ENCODE assay signal across 9 cellular contexts in genomic region chr17:19766421-19767270, GRCh38. TPM values are rescaled to one million over a fixed set of nuclear protein-coding genes. Genes with fewer than 3 reads are reported as not detected.
A peak's percentile ranks its signal among the peaks of the same experiment; 100 is the strongest.
DNase-seq lines count a peak whose midpoint lies in the region; ATAC-seq, FAIRE-seq and TF ChIP-seq lines count a peak whose summit lies in the region.
"Had no signal": no experiment of that assay in that cellular context is flagged by ENCODE, and none has a peak within 500 bp of the region (broad histone marks: within the 10 kb centered on the region; RNA-seq: fewer than 3 reads in every experiment).

No MANE protein-coding gene starts in this region.

- H3K27ac ChIP-seq in endothelial cell of umbilical vein (ENCODE audit: insufficient read depth, low read depth, low read length): no peak overlapping the region

- H3K36me3 ChIP-seq in endothelial cell of umbilical vein (ENCODE audit: control insufficient read depth in 2 of 2, extremely low read depth in 1 of 2, insufficient read depth in 2 of 2, low read length in 2 of 2): no peaks in the 10 kb centered on the region

- TF ChIP-seq CTCF in GM10248 (IDR thresholded peaks at IDR 0.05; ENCODE audit: control extremely low read depth, extremely low read depth, low read depth, missing control alignments) (peak; percentile 99), endothelial cell of umbilical vein (IDR thresholded peaks at IDR 0.05; ENCODE audit: extremely low read depth in 1 of 2, insufficient read depth in 1 of 2, low read depth in 1 of 2, low read length in 2 of 2) (peak; percentile 96 to 99)

- no peaks in the 10 kb centered on the region for H3K9me3 ChIP-seq in endothelial cell of umbilical vein (replicated peaks; ENCODE audit: control insufficient read depth, insufficient read depth, low read length)

- no peak overlapping the region for H3K9ac ChIP-seq in endothelial cell of umbilical vein (replicated peaks; ENCODE audit: extremely low read depth, insufficient read depth, low read length)

- H3K27me3 ChIP-seq in endothelial cell of umbilical vein (ENCODE audit: control insufficient read depth in 2 of 2, insufficient read depth in 2 of 2, low read length in 2 of 2): no peaks in the 10 kb centered on the region

- dilution Hi-C loops in endothelial cell of umbilical vein (cut with MboI; ENCODE audit: extremely low pct_ligation_motif_present, low sequenced_read_pairs): no loop called here

- no peak overlapping the region for H3K27ac Mint-ChIP-seq in activated CD8-positive, alpha-beta memory T cell treated with anti-CD3 and anti-CD28 coated beads, Interleukin-2, amount 10 ng/mL, durations not matched to agents 7 days and 5 days

- H3K4me1 ChIP-seq in endothelial cell of umbilical vein (ENCODE audit: control insufficient read depth, extremely low read depth, insufficient read depth, low read length): peaks cover 5% of the 10 kb centered on the region

- peak; percentile 54 for FAIRE-seq in endothelial cell of umbilical vein (lab: Jason Lieb, UNC)
- FAIRE-seq: endometrium had no signal

- POLR2A ChIA-PET in GM10248 (lab: Yijun Ruan, JAX): no interaction called here
- POLR2A ChIA-PET in endothelial cell of umbilical vein (lab: Charles Lee): interaction anchor here (0.6 kb wide), 1 partner anchor 67 kb away, joined by 5 read pairs; no protein-coding TSS in a partner anchor

- H3K27me3 Mint-ChIP-seq in activated CD8-positive, alpha-beta memory T cell treated with anti-CD3 and anti-CD28 coated beads, Interleukin-2, amount 10 ng/mL, durations not matched to agents 7 days and 5 days: peaks cover 5% of the 10 kb centered on the region

- DNase-seq in GM10248 (ENCODE audit: extremely low spot score) (peak; percentile 87), NOMO-1 (lab: John Stamatoyannopoulos, UW; ENCODE audit: unreplicated experiment in 2 of 2) (peak; percentile 61 to 63), endothelial cell of umbilical vein (ENCODE audit: low read depth, low spot score) (peak; percentile 69), myocyte (ENCODE audit: low read depth) (peak; percentile 78)
- peak; percentile 79 for DNase-seq in activated CD8-positive, alpha-beta memory T cell treated with anti-CD3 and anti-CD28 coated beads, Interleukin-2, amount 10 ng/mL, durations not matched to agents 7 days and 5 days
- DNase-seq in stimulated activated CD8-positive, alpha-beta memory T cell treated with anti-CD3 and anti-CD28 coated beads, Interleukin-7, amount 100 ng/mL, for 4 hours (ENCODE audit: low read depth in 2 of 2): peak; percentile 49 to 59

- no peaks in the 10 kb centered on the region for H3K9me1 ChIP-seq in endothelial cell of umbilical vein (replicated peaks; ENCODE audit: control insufficient read depth, extremely low read depth, insufficient read depth, low read length)

- BruUV-seq in endothelial cell of umbilical vein (replicated peaks; lab: Mats Ljungman, UMichigan): no TSS peak

- no peak overlapping the region for H3K4me2 ChIP-seq in endothelial cell of umbilical vein (ENCODE audit: insufficient read depth, low read length)

- CTCF ChIA-PET in GM10248 (lab: Yijun Ruan, JAX) (interaction anchor here (0.7 to 7.7 kb wide), 45 partner anchors 10 to 410 kb away, joined by 3 to 162 read pairs (median 4); partner anchors contain the start of genes ALDH3A1, ALDH3A2, B9D1 and MAPK7), endothelial cell of umbilical vein (lab: Charles Lee) (interaction anchor here (0.6 to 8.6 kb wide), 16 partner anchors 9 to 430 kb away, joined by 3 to 169 read pairs (median 4); partner anchors contain the start of genes ALDH3A2 and B9D1)
- CTCF ChIA-PET in activated CD8-positive, alpha-beta memory T cell treated with anti-CD3 and anti-CD28 coated beads, Interleukin-2, amount 10 ng/mL, durations not matched to agents 7 days and 5 days (lab: Charles Lee): interaction anchor here (0.6 to 3.2 kb wide), 27 partner anchors 9 to 404 kb away, joined by 3 to 17 read pairs (median 4); partner anchors contain the start of genes ALDH3A2, B9D1 and MAPK7

- no peak overlapping the region for H3K4me3 Mint-ChIP-seq in activated CD8-positive, alpha-beta memory T cell treated with anti-CD3 and anti-CD28 coated beads, Interleukin-2, amount 10 ng/mL, durations not matched to agents 7 days and 5 days

- H4K20me1 ChIP-seq in endothelial cell of umbilical vein (replicated peaks; ENCODE audit: control insufficient read depth, extremely low read depth, insufficient read depth, low read length): no peaks in the 10 kb centered on the region

- intact Hi-C loops in endothelial cell of umbilical vein (cut with micrococcal nuclease): loop anchor here (1.0 to 5.0 kb wide), 2 partner anchors 252 to 319 kb away; no protein-coding TSS in a partner anchor

- no peak overlapping the region for H2AFZ ChIP-seq in endothelial cell of umbilical vein (ENCODE audit: low read depth, low read length)

- ATAC-seq in HG03135 (IDR thresholded peaks at IDR 0.05; ENCODE audit: unreplicated experiment) (peak; percentile 78), GM21390 (IDR thresholded peaks at IDR 0.05; ENCODE audit: unreplicated experiment) (no peak)
- peak; percentile 86 for ATAC-seq in activated CD8-positive, alpha-beta memory T cell treated with anti-CD3 and anti-CD28 coated beads, Interleukin-2, amount 10 ng/mL, durations not matched to agents 7 days and 5 days

- H3K79me2 ChIP-seq in endothelial cell of umbilical vein (ENCODE audit: control insufficient read depth, insufficient read depth, low read length): no peaks in the 10 kb centered on the region

- peaks cover 14% of the 10 kb centered on the region for H3K4me1 Mint-ChIP-seq in activated CD8-positive, alpha-beta memory T cell treated with anti-CD3 and anti-CD28 coated beads, Interleukin-2, amount 10 ng/mL, durations not matched to agents 7 days and 5 days

- H3K4me3 ChIP-seq in endothelial cell of umbilical vein (replicated peaks in 1 of 3; ENCODE audit: insufficient read depth in 1 of 3, low read depth in 1 of 3, low read length in 3 of 3): no peak overlapping the region

- H3K9me3 Mint-ChIP-seq in activated CD8-positive, alpha-beta memory T cell treated with anti-CD3 and anti-CD28 coated beads, Interleukin-2, amount 10 ng/mL, durations not matched to agents 7 days and 5 days (ENCODE audit: low read depth): no peaks in the 10 kb centered on the region

- TF ChIP-seq POLR2A in endothelial cell of umbilical vein (IDR thresholded peaks at IDR 0.05; ENCODE audit: low read depth, low read length): no peak

- H3K36me3 Mint-ChIP-seq in activated CD8-positive, alpha-beta memory T cell treated with anti-CD3 and anti-CD28 coated beads, Interleukin-2, amount 10 ng/mL, durations not matched to agents 7 days and 5 days: no peaks in the 10 kb centered on the region

TF ChIP-seq in endothelial cell of umbilical vein, 7 proteins besides CTCF, POLR2A, EP300 and RAD21:
- TF ChIP-seq, protein P1, sequence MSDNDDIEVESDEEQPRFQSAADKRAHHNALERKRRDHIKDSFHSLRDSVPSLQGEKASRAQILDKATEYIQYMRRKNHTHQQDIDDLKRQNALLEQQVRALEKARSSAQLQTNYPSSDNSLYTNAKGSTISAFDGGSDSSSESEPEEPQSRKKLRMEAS (IDR thresholded peaks at IDR 0.05; ENCODE audit: insufficient read depth, insufficient read length): no peak
- TF ChIP-seq EZH2 (IDR thresholded peaks at IDR 0.05; ENCODE audit: borderline replicate concordance, low read depth, low read length, severe bottlenecking) (no peak), GATA2 (IDR thresholded peaks at IDR 0.05; ENCODE audit: insufficient read depth, insufficient read length, low read depth, low read length) (no peak), FOS (IDR thresholded peaks at IDR 0.05; ENCODE audit: borderline replicate concordance, insufficient read depth, low read length) (no peak), MYC (IDR thresholded peaks at IDR 0.05; ENCODE audit: low read depth, low read length) (no peak), JUN (IDR thresholded peaks at IDR 0.05; ENCODE audit: borderline replicate concordance, insufficient read depth, insufficient read length, low read depth) (no peak), POLR2AphosphoS5 (IDR thresholded peaks at IDR 0.05; ENCODE audit: insufficient read depth, low read depth, low read length) (no peak)

RNA-seq across cellular contexts. Expression of gene ALDH3A1, which starts 18.5 kb away (rescaled TPM):
- under 1 TPM in 1 of 2 experiments, not detected in 1; 0.14 TPM for total RNA-seq in activated CD8-positive, alpha-beta memory T cell treated with anti-CD3 and anti-CD28 coated beads, Interleukin-2, amount 10 ng/mL, durations not matched to agents 7 days and 5 days
- total RNA-seq in endothelial cell of umbilical vein (1.2 TPM in 2 replicates), myocyte (2.8 and 3.4 TPM in 2 replicates)
- 0.11 and 0.25 TPM in 2 replicates for polyA plus RNA-seq in endothelial cell of umbilical vein
- 0.12 and 0.47 TPM in 2 replicates for polyA plus RNA-seq in endothelial cell of umbilical vein (2011; cell fraction: cytosol; rRNA removed)
- 0.09 and 0.22 TPM in 2 replicates for polyA plus RNA-seq in endothelial cell of umbilical vein (2011; cell fraction: nucleus; rRNA removed)
- polyA plus RNA-seq in endothelial cell of umbilical vein (2012): 0.18 and 0.21 TPM in 2 replicates
- polyA minus RNA-seq in endothelial cell of umbilical vein: 0.23 TPM in 1 of 2 replicates, not detected in the other
- 8.3 TPM for polyA minus RNA-seq in endothelial cell of umbilical vein (2011; cell fraction: cytosol; rRNA and poly(A)+ RNA removed)
- 0.63 TPM in 1 of 2 replicates, not detected in the other for polyA minus RNA-seq in endothelial cell of umbilical vein (2011; cell fraction: nucleus; rRNA and poly(A)+ RNA removed)
- polyA plus RNA-seq in myocyte (2012): 1.8 TPM

RNA-seq across cellular contexts. Expression of gene SLC47A2, which starts 50.3 kb away (rescaled TPM):
- not detected for total RNA-seq in activated CD8-positive, alpha-beta memory T cell treated with anti-CD3 and anti-CD28 coated beads, Interleukin-2, amount 10 ng/mL, durations not matched to agents 7 days and 5 days
- not detected in 2 replicates for total RNA-seq in endothelial cell of umbilical vein
- not detected in 2 replicates for polyA plus RNA-seq in endothelial cell of umbilical vein
- polyA plus RNA-seq in endothelial cell of umbilical vein (2011; cell fraction: cytosol; rRNA removed): not detected in 2 replicates
- not detected in 2 replicates for polyA plus RNA-seq in endothelial cell of umbilical vein (2011; cell fraction: nucleus; rRNA removed)
- polyA plus RNA-seq in endothelial cell of umbilical vein (2012): not detected in 2 replicates
- polyA minus RNA-seq in endothelial cell of umbilical vein: not detected in 2 replicates
- polyA minus RNA-seq in endothelial cell of umbilical vein (2011; cell fraction: cytosol; rRNA and poly(A)+ RNA removed): not detected
- not detected in 2 replicates for polyA minus RNA-seq in endothelial cell of umbilical vein (2011; cell fraction: nucleus; rRNA and poly(A)+ RNA removed)
- total RNA-seq in myocyte: 3.8 and 5.6 TPM in 2 replicates
- 0.76 TPM for polyA plus RNA-seq in myocyte (2012)
